In the genomic region with DNA sequence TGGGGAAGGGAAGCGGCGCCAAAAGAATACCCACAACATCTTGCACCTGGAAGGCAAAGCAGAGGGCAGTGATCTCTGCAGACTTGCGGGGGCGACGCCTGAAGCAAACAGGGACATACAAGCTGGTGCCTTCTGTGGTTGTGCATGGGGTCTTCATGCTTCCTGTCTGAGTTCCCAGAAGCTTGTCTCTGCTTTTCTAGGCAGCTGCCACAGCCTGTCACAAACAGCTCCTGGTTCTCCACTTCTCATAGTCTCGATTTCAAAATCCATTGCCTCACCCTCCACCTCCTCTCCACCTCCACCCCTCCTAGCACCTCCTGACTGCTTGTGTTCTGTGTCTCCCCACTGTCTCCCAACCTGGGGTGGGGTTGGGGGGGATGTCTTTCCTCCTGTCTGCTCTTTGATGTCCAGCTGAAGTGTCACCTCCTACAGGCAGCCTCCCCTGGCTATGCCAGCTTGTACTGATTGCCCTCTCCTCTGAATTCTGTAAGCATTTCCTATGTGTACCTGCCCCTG, we compare ENCODE assay signal across 8 cellular contexts. TPM values are rescaled to one million over a fixed set of nuclear protein-coding genes. Genes with fewer than 3 reads are reported as not detected.
DNase-seq lines count a peak whose midpoint lies in the region; ATAC-seq, FAIRE-seq and TF ChIP-seq lines count a peak whose summit lies in the region.

No MANE protein-coding gene starts in this region.

- H3K36me3 ChIP-seq in DND-41 (ENCODE audit: insufficient read depth, low read length) = no peaks in the 10 kb centered on the region
- no peaks in the 10 kb centered on the region for H3K36me3 ChIP-seq in sigmoid colon

- intact Hi-C loops in sigmoid colon (cut with DNase I) = no loop called here

- DNase-seq in DND-41 = peak; percentile 94
- DNase-seq in activated naive CD8-positive, alpha-beta T cell treated with anti-CD3 and anti-CD28 coated beads, Interleukin-2, amount 50 U/mL, for 24 hours = no peak
- peak; percentile 52 for DNase-seq in myocyte (ENCODE audit: low read depth)
- DNase-seq in NCI-H187 treated with DMSO at 0.1 percent for 48 hours (lab: John Stamatoyannopoulos, UW) = no peak
- no peak for DNase-seq in sigmoid colon
- DNase-seq in HTR-8/SVneo (ENCODE audit: insufficient read length, low spot score) = no peak

- no peaks in the 10 kb centered on the region for H4K20me1 ChIP-seq in DND-41 (ENCODE audit: insufficient read depth, low read length)

- no peaks in the 10 kb centered on the region for H3K79me2 ChIP-seq in DND-41 (ENCODE audit: insufficient read depth, low read length)

- peak overlapping the region; percentile 35; the same call in 1 of the 2 replicates for H2AFZ ChIP-seq in DND-41 (ENCODE audit: low read depth, low read length)

- H3K36me3 Mint-ChIP-seq in activated naive CD8-positive, alpha-beta T cell treated with anti-CD3 and anti-CD28 coated beads, Interleukin-2, amount 50 U/mL, for 24 hours (ENCODE audit: low read depth) = no peaks in the 10 kb centered on the region

- H3K27me3 ChIP-seq in DND-41 (ENCODE audit: insufficient read depth, low read length, poor library complexity) (no peaks in the 10 kb centered on the region), sigmoid colon (peaks cover 6 to 60% (median 47%) of the 10 kb centered on the region in 3 donors)

- H3K9me3 ChIP-seq in DND-41 (ENCODE audit: insufficient read depth, low read length, severe bottlenecking) (no peaks in the 10 kb centered on the region), sigmoid colon (no peaks in the 10 kb centered on the region)

- peak overlapping the region; percentile 45 for H3K4me3 Mint-ChIP-seq in activated naive CD8-positive, alpha-beta T cell treated with anti-CD3 and anti-CD28 coated beads, Interleukin-2, amount 50 U/mL, for 24 hours

- peaks cover 3% of the 10 kb centered on the region for H3K9me3 Mint-ChIP-seq in activated naive CD8-positive, alpha-beta T cell treated with anti-CD3 and anti-CD28 coated beads, Interleukin-2, amount 50 U/mL, for 24 hours

- no peak for FAIRE-seq in HTR-8/SVneo (lab: Jason Lieb, UNC)

- H3K27ac Mint-ChIP-seq in activated naive CD8-positive, alpha-beta T cell treated with anti-CD3 and anti-CD28 coated beads, Interleukin-2, amount 50 U/mL, for 24 hours = peak overlapping the region; percentile 23

- no peak for TF ChIP-seq POLR2A in sigmoid colon (IDR thresholded peaks at IDR 0.05)

- H3K4me1 ChIP-seq in DND-41 (ENCODE audit: insufficient read depth, low read length) (peaks cover 39% of the 10 kb centered on the region), sigmoid colon (peaks cover 0 to 16% (median 11%) of the 10 kb centered on the region in 4 donors)

- peak overlapping the region in 1 of 2 experiments; percentile 53; a peak in 2 of 4 replicates for H3K4me3 ChIP-seq in DND-41 (ENCODE audit: low read depth in 1 of 2, low read length in 2 of 2)
- peak overlapping the region in 2 of 4 donors; percentile 39 to 45 for H3K4me3 ChIP-seq in sigmoid colon

- ATAC-seq in DND-41 (ENCODE audit: insufficient read depth, low read depth) (peak; percentile 90), HG03139 (IDR thresholded peaks at IDR 0.05; ENCODE audit: unreplicated experiment) (peak; percentile 1), GM18873 (IDR thresholded peaks at IDR 0.05; ENCODE audit: low FRiP score, unreplicated experiment) (no peak)
- ATAC-seq in activated naive CD8-positive, alpha-beta T cell treated with anti-CD3 and anti-CD28 coated beads, Interleukin-2, amount 50 U/mL, for 24 hours = no peak

- H3K27ac ChIP-seq in DND-41 (ENCODE audit: low read length) (peak overlapping the region; percentile 94), sigmoid colon (no peak overlapping the region)

- no peak for TF ChIP-seq EP300 in sigmoid colon (IDR thresholded peaks at IDR 0.05)

- peaks cover 39% of the 10 kb centered on the region for H3K4me1 Mint-ChIP-seq in activated naive CD8-positive, alpha-beta T cell treated with anti-CD3 and anti-CD28 coated beads, Interleukin-2, amount 50 U/mL, for 24 hours

- peak; percentile 6 for TF ChIP-seq CTCF in DND-41 (IDR thresholded peaks at IDR 0.05; ENCODE audit: borderline replicate concordance, extremely low read depth, low read length, poor library complexity, severe bottlenecking)
- TF ChIP-seq CTCF in sigmoid colon (IDR thresholded peaks at IDR 0.05) = no peak

- H3K27me3 Mint-ChIP-seq in activated naive CD8-positive, alpha-beta T cell treated with anti-CD3 and anti-CD28 coated beads, Interleukin-2, amount 50 U/mL, for 24 hours = peaks cover 14% of the 10 kb centered on the region

- peak overlapping the region; percentile 61 for H3K9ac ChIP-seq in DND-41 (ENCODE audit: low read depth, low read length)

- WGBS in sigmoid colon, 2 donors = 11 to 14% methylated on average over 6 of the region's 6 CpGs

- H3K4me2 ChIP-seq in DND-41 (ENCODE audit: insufficient read depth, low read length) = peak overlapping the region; percentile 75

RNA-seq across cellular contexts. Expression of a gene that starts 1.7 kb away (rescaled TPM):
- total RNA-seq in myocyte = not detected in 2 replicates
- 0.23 TPM for polyA plus RNA-seq in myocyte (2012)
- total RNA-seq in sigmoid colon = not detected
- 1 to 10 TPM; 1.4 to 7.8 (median 1.8) TPM for polyA plus RNA-seq in sigmoid colon

RNA-seq across cellular contexts. Expression of a gene that starts 28.8 kb away (rescaled TPM):
- total RNA-seq in myocyte = 41.5 and 48.9 TPM in 2 replicates
- polyA plus RNA-seq in myocyte (2012) = 9.4 TPM
- 10 to 100 TPM; 39.9 to 52.2 (median 47.7) TPM for total RNA-seq in sigmoid colon
- 10 to 100 TPM in 1 of 3 donors, 1 to 10 TPM in 2; 9.0 to 10.4 (median 9.2) TPM for polyA plus RNA-seq in sigmoid colon

Comparison
In these comparisons a context has a peak if more than half of its experiments do, and no peak if none do; other contexts are left out.
1. ATAC-seq: peak in DND-41 (single experiment) and HG03139 (single experiment); none in activated naive CD8-positive, alpha-beta T cell treated with anti-CD3 and anti-CD28 coated beads, Interleukin-2, amount 50 U/mL, for 24 hours (single experiment) and GM18873 (single experiment).
2. DNase-seq: peak in DND-41 (single experiment) and myocyte (single experiment); none in activated naive CD8-positive, alpha-beta T cell treated with anti-CD3 and anti-CD28 coated beads, Interleukin-2, amount 50 U/mL, for 24 hours (single experiment), NCI-H187 treated with DMSO at 0.1 percent for 48 hours (single experiment), sigmoid colon (single experiment) and HTR-8/SVneo (single experiment).